ENCODE assay signal across 8 cellular contexts in genomic region chr11:35029979-35030378, GRCh38.
DNase-seq lines count a peak whose midpoint lies in the region; ATAC-seq, FAIRE-seq and TF ChIP-seq lines count a peak whose summit lies in the region.

No MANE protein-coding gene starts in this region.

- no peaks in the 10 kb centered on the region for H3K36me3 ChIP-seq in MG63
- H3K36me3 ChIP-seq in GM12878 (ENCODE audit: control insufficient read depth in 2 of 2, insufficient read depth in 2 of 2, low read length in 1 of 2) = no peaks in the 10 kb centered on the region
- H3K36me3 ChIP-seq in small intestine (ENCODE audit: control insufficient read depth in 2 of 2, insufficient read depth in 2 of 2, low read length in 2 of 2) = no peaks in the 10 kb centered on the region

- no peaks in the 10 kb centered on the region for H3K27me3 ChIP-seq in MG63
- H3K27me3 ChIP-seq in GM12878 (replicated peaks in 1 of 2; ENCODE audit: control insufficient read depth in 2 of 2, insufficient read depth in 2 of 2, low read length in 1 of 2) = no peaks in the 10 kb centered on the region
- H3K27me3 ChIP-seq in small intestine (ENCODE audit: control insufficient read depth in 2 of 2, insufficient read depth in 2 of 2, low read length in 2 of 2) = no peaks in the 10 kb centered on the region

- H3K27me3 Mint-ChIP-seq in glutamatergic neuron (ENCODE audit: unreplicated experiment) = peaks cover 1% of the 10 kb centered on the region

- no peak overlapping the region; the same call in 1 of the 2 replicates for H3K4me2 ChIP-seq in GM12878 (ENCODE audit: control insufficient read depth, insufficient read depth)

- in situ Hi-C loops in GM12878 (cut with MboI) = no loop called here

- peaks cover 45% of the 10 kb centered on the region for H3K4me1 Mint-ChIP-seq in stimulated activated effector memory CD8-positive, alpha-beta T cell treated with anti-CD3 and anti-CD28 coated beads, Interleukin-12 subunit alpha, Interleukin-12 subunit beta, amount 100 ng/mL, for 72 hours
- no peaks in the 10 kb centered on the region for H3K4me1 Mint-ChIP-seq in glutamatergic neuron (ENCODE audit: low read depth, unreplicated experiment)

- H3K4me3 Mint-ChIP-seq in stimulated activated effector memory CD8-positive, alpha-beta T cell treated with anti-CD3 and anti-CD28 coated beads, Interleukin-12 subunit alpha, Interleukin-12 subunit beta, amount 100 ng/mL, for 72 hours = peak overlapping the region; percentile 70
- H3K4me3 Mint-ChIP-seq in glutamatergic neuron (ENCODE audit: unreplicated experiment) = no peak overlapping the region

- peak in 1 of 2 experiments; percentile 51; a peak in 1 of 4 replicates for TF ChIP-seq EP300 in GM12878 (IDR thresholded peaks at IDR 0.05; ENCODE audit: borderline replicate concordance in 1 of 2, control insufficient read depth in 1 of 2, low read depth in 2 of 2, low read length in 2 of 2)

- peak; percentile 75 for FAIRE-seq in GM12878 (lab: Jason Lieb, UNC)
- FAIRE-seq in small intestine (lab: Jason Lieb, UNC) = no peak

- POLR2A ChIA-PET in GM12878 (lab: Charles Lee) = interaction anchor here (0.9 to 1.7 kb wide), 5 partner anchors 13 to 121 kb away, joined by 3 to 12 read pairs (median 4); no protein-coding TSS in a partner anchor

- CTCF ChIA-PET in GM12878 (lab: Yijun Ruan, JAX) = interaction anchor here (0.8 to 3.3 kb wide), 10 partner anchors 9 to 138 kb away, joined by 3 to 14 read pairs (median 4); no protein-coding TSS in a partner anchor

- 0% methylated on average over 5 of the region's 5 CpGs for WGBS in GM12878 (ENCODE audit: insufficient coverage, insufficient replicate concordance, low lambda C conversion rate, missing lambda C conversion rate)
- 45 to 62% (median 59%) methylated on average over 5 of the region's 5 CpGs for WGBS in small intestine, 3 donors

- peaks cover 16% of the 10 kb centered on the region for H3K9me3 ChIP-seq in MG63
- H3K9me3 ChIP-seq in GM12878 (replicated peaks; ENCODE audit: control insufficient read depth, insufficient read depth, low read length) = peaks cover 5% of the 10 kb centered on the region; the same call in 1 of the 3 replicates
- no peaks in the 10 kb centered on the region for H3K9me3 ChIP-seq in small intestine (ENCODE audit: control insufficient read depth, low read depth)

- intact Hi-C loops in GM12878 (cut with micrococcal nuclease; ENCODE audit: unreplicated experiment) = no loop called here

- no peaks in the 10 kb centered on the region for H3K36me3 Mint-ChIP-seq in stimulated activated effector memory CD8-positive, alpha-beta T cell treated with anti-CD3 and anti-CD28 coated beads, Interleukin-12 subunit alpha, Interleukin-12 subunit beta, amount 100 ng/mL, for 72 hours
- H3K36me3 Mint-ChIP-seq in glutamatergic neuron (ENCODE audit: unreplicated experiment) = peaks cover 2% of the 10 kb centered on the region

- TF ChIP-seq POLR2A in GM12878 (IDR thresholded peaks at IDR 0.05; ENCODE audit: low read depth, low read length) = no peak

- peaks cover 3% of the 10 kb centered on the region for H3K9me3 Mint-ChIP-seq in stimulated activated effector memory CD8-positive, alpha-beta T cell treated with anti-CD3 and anti-CD28 coated beads, Interleukin-12 subunit alpha, Interleukin-12 subunit beta, amount 100 ng/mL, for 72 hours
- peaks cover under 1% of the 10 kb centered on the region for H3K9me3 Mint-ChIP-seq in glutamatergic neuron (ENCODE audit: unreplicated experiment)

- TF ChIP-seq CTCF in GM12865 (IDR thresholded peaks at IDR 0.05; ENCODE audit: insufficient read depth, low read depth, low read length, missing control alignments) (no peak), GM12878 (IDR thresholded peaks at IDR 0.05 in 2 of 3, conservative IDR thresholded peaks at IDR 0.05 in 1 of 3; ENCODE audit: control insufficient read depth in 2 of 3, extremely low read depth in 1 of 3, insufficient read depth in 1 of 3, low read depth in 3 of 3, low read length in 3 of 3) (no peak), glutamatergic neuron (IDR thresholded peaks at IDR 0.05; ENCODE audit: partially characterized antibody, unreplicated experiment) (no peak)

- DNase-seq in GM12865 (ENCODE audit: low read depth) = peak; percentile 83
- peak; percentile 63 for DNase-seq in MG63
- peak; percentile 81 for DNase-seq in GM12878 (ENCODE audit: low read depth, low spot score)
- DNase-seq in stimulated activated effector memory CD8-positive, alpha-beta T cell treated with anti-CD3 and anti-CD28 coated beads, Interleukin-12 subunit alpha, Interleukin-12 subunit beta, amount 100 ng/mL, for 72 hours (ENCODE audit: low spot score in 2 of 2) = peak in 1 of 2 donors; percentile 64
- no peak for DNase-seq in Ammon's horn (ENCODE audit: low spot score)
- no peak for DNase-seq in small intestine
- DNase-seq in glutamatergic neuron = no peak

- RAD21 ChIA-PET in GM12878 (lab: Charles Lee; ENCODE audit: unreplicated experiment) = interaction anchor here (0.7 to 2.5 kb wide), 13 partner anchors 9 to 206 kb away, joined by 3 to 20 read pairs (median 4); no protein-coding TSS in a partner anchor

- no peak overlapping the region for H3K9ac ChIP-seq in GM12878 (ENCODE audit: control insufficient read depth, insufficient read depth, low read length)

- H3K27ac ChIP-seq in GM12878 (ENCODE audit: control insufficient read depth, insufficient read depth) (no peak overlapping the region), small intestine (ENCODE audit: low read depth in 1 of 2, low read length in 1 of 2) (no peak overlapping the region)

- H3K79me2 ChIP-seq in GM12878 (ENCODE audit: control insufficient read depth, insufficient read depth, low read length) = no peaks in the 10 kb centered on the region

- ATAC-seq in GM21529 (IDR thresholded peaks at IDR 0.05; ENCODE audit: unreplicated experiment) = peak; percentile 86
- ATAC-seq in GM12878 = peak; percentile 94
- ATAC-seq in stimulated activated effector memory CD8-positive, alpha-beta T cell treated with anti-CD3 and anti-CD28 coated beads, Interleukin-12 subunit alpha, Interleukin-12 subunit beta, amount 100 ng/mL, for 72 hours = peak; percentile 70

- SMC1A ChIA-PET in GM12878 (lab: Charles Lee; ENCODE audit: uncharacterized antibody, unreplicated experiment) = interaction anchor here (0.6 to 4.8 kb wide), 24 partner anchors 9 to 439 kb away, joined by 3 to 41 read pairs (median 4); partner anchors contain the start of gene CD44

- H3K4me3 ChIP-seq in GM12865 (ENCODE audit: low read depth, low read length) = no peak overlapping the region
- peak overlapping the region; percentile 2; the same call in 1 of the 2 replicates for H3K4me3 ChIP-seq in MG63
- no peak overlapping the region for H3K4me3 ChIP-seq in GM12878
- no peak overlapping the region for H3K4me3 ChIP-seq in small intestine (ENCODE audit: low read depth in 1 of 2, low read length in 2 of 2)

- peak overlapping the region; percentile 89 for H3K27ac Mint-ChIP-seq in stimulated activated effector memory CD8-positive, alpha-beta T cell treated with anti-CD3 and anti-CD28 coated beads, Interleukin-12 subunit alpha, Interleukin-12 subunit beta, amount 100 ng/mL, for 72 hours
- no peak overlapping the region for H3K27ac Mint-ChIP-seq in glutamatergic neuron (ENCODE audit: unreplicated experiment)

- no TSS peak for BruUV-seq in GM12878 (replicated peaks; lab: Mats Ljungman, UMichigan)

- H3K4me1 ChIP-seq in GM12878 (ENCODE audit: control insufficient read depth, insufficient read depth, low read length) (peaks cover 17% of the 10 kb centered on the region), small intestine (ENCODE audit: control insufficient read depth in 2 of 2, insufficient read depth in 1 of 2, low read depth in 1 of 2, low read length in 1 of 2) (no peaks in the 10 kb centered on the region)

- no peak for TF ChIP-seq RAD21 in GM12878 (IDR thresholded peaks at IDR 0.05; ENCODE audit: insufficient read depth, low read depth, low read length)

- H2AFZ ChIP-seq in GM12878 (ENCODE audit: control insufficient read depth, low read depth, low read length) = no peak overlapping the region

- no peaks in the 10 kb centered on the region for H4K20me1 ChIP-seq in GM12878 (ENCODE audit: control insufficient read depth, insufficient read depth)

TF ChIP-seq in GM12878, 131 proteins besides CTCF, POLR2A, EP300 and RAD21 (continues in another document):
- TF ChIP-seq RCOR1 (conservative IDR thresholded peaks at IDR 0.05; ENCODE audit: low read depth, low read length) = no peak
- peak; percentile 66; the same call in 1 of the 2 replicates for TF ChIP-seq MEF2A (IDR thresholded peaks at IDR 0.05; ENCODE audit: insufficient read depth, low read depth, low read length)
- TF ChIP-seq FOS (IDR thresholded peaks at IDR 0.05; ENCODE audit: borderline replicate concordance, extremely low read depth, insufficient read length) = no peak
- TF ChIP-seq NFYA (IDR thresholded peaks at IDR 0.05; ENCODE audit: borderline replicate concordance, low read depth, low read length) = no peak
- 0 out of 2 replicates have a peak, but pooled peaks have one; percentile 31 for TF ChIP-seq CBFB (IDR thresholded peaks at IDR 0.05; ENCODE audit: low read depth)
- TF ChIP-seq ATF2 (IDR thresholded peaks at IDR 0.05; ENCODE audit: low read length) = peak; percentile 90

Comparison
In these comparisons a context has a peak if more than half of its experiments do, and no peak if none do; other contexts are left out.
1. DNase-seq: peak in GM12865 (single experiment), MG63 (single experiment) and GM12878 (single experiment); none in Ammon's horn (single experiment), small intestine (single experiment) and glutamatergic neuron (single experiment).
2. Peak in every context shown above with its lines, with median percentiles within 50 percentile points of each other: ATAC-seq.